30 cellular contexts compared by ENCODE assay signal in genomic region chr3:131988209-131988608, GRCh38.
"Had no signal": no experiment of that assay in that cellular context is flagged by ENCODE, and none has a peak within 500 bp of the region (broad histone marks: within the 10 kb centered on the region; RNA-seq: fewer than 3 reads in every experiment).

No MANE protein-coding gene starts in this region.

- H3K4me3 ChIP-seq: coronary artery, dorsolateral prefrontal cortex had no signal

- H3K9me3 Mint-ChIP-seq: activated CD4-positive, alpha-beta T cell treated with anti-CD3 and anti-CD28 coated beads, Interleukin-2, amount 10 ng/mL, durations not matched to agents 24 days and 14 days; activated T-cell treated with anti-CD3 and anti-CD28 coated beads, Interleukin-2, amount 50 U/mL, for 24 hours; central memory CD8-positive, alpha-beta T cell; dendritic cell treated with granulocyte-macrophage colony-stimulating factor and Interleukin-4, amounts not matched to agents 40 ng/mL and 50 ng/mL, for 4 days had no signal

- H3K4me1 Mint-ChIP-seq: activated CD4-positive, alpha-beta memory T cell treated with anti-CD3 and anti-CD28 coated beads, Interleukin-2, amount 10 ng/mL, durations not matched to agents 7 days and 5 days; activated CD4-positive, alpha-beta T cell treated with anti-CD3 and anti-CD28 coated beads for 36 hours; activated CD4-positive, alpha-beta T cell treated with anti-CD3 and anti-CD28 coated beads, Interleukin-2, amount 10 ng/mL, durations not matched to agents 24 days and 14 days; activated T-helper 17 cell treated with anti-CD3 and anti-CD28 coated beads, Interleukin-2, amount 50 U/mL, for 72 hours; central memory CD8-positive, alpha-beta T cell had no signal

- FAIRE-seq: astrocyte, bronchial epithelial cell, frontal cortex had no signal

- H3K36me3 Mint-ChIP-seq: activated naive CD8-positive, alpha-beta T cell had no signal

- H3K36me3 ChIP-seq: brain microvascular endothelial cell had no signal

- H3K27ac ChIP-seq: brain microvascular endothelial cell, coronary artery, dorsolateral prefrontal cortex had no signal

- DNase-seq: activated CD4-positive, alpha-beta memory T cell treated with anti-CD3 and anti-CD28 coated beads, Interleukin-2, amount 10 ng/mL, durations not matched to agents 7 days and 5 days; activated CD4-positive, alpha-beta T cell treated with anti-CD3 and anti-CD28 coated beads for 36 hours; activated CD4-positive, alpha-beta T cell treated with anti-CD3 and anti-CD28 coated beads, Interleukin-2, amount 10 ng/mL, durations not matched to agents 24 days and 14 days; activated CD4-positive, CD25-positive, alpha-beta regulatory T cell; activated CD4-positive, CD25-positive, alpha-beta regulatory T cell treated with anti-CD3 and anti-CD28 coated beads, Interleukin-2, amount 50 U/mL, for 72 hours; activated CD8-positive, alpha-beta memory T cell treated with anti-CD3 and anti-CD28 coated beads, Interleukin-2, amount 50 U/mL, for 48 hours; activated effector memory CD4-positive, alpha-beta T cell treated with Interleukin-2 at 50 U/mL for 16 hours; activated gamma-delta T cell treated with Interleukin-2 at 50 U/mL for 16 hours; activated naive CD4-positive, alpha-beta T cell treated with anti-CD3 and anti-CD28 coated beads, Interleukin-2, amount 50 U/mL, for 16 hours; activated naive CD4-positive, alpha-beta T cell treated with Interleukin-2 at 50 U/mL for 16 hours; activated T-cell treated with anti-CD3 and anti-CD28 coated beads for 4 hours; activated T-cell treated with anti-CD3 and anti-CD28 coated beads, Interleukin-2, amount 50 U/mL, for 24 hours; amniotic stem cell; anterior cingulate cortex; brain microvascular endothelial cell; dorsolateral prefrontal cortex; effector memory CD4-positive, alpha-beta T cell; endodermal cell; foreskin fibroblast; head of caudate nucleus; T1000 had no signal

- H3K27ac Mint-ChIP-seq: activated CD4-positive, alpha-beta memory T cell treated with anti-CD3 and anti-CD28 coated beads, Interleukin-2, amount 10 ng/mL, durations not matched to agents 7 days and 5 days; activated CD4-positive, alpha-beta T cell treated with anti-CD3 and anti-CD28 coated beads for 36 hours; activated CD4-positive, alpha-beta T cell treated with anti-CD3 and anti-CD28 coated beads, Interleukin-2, amount 10 ng/mL, durations not matched to agents 24 days and 14 days; activated naive CD8-positive, alpha-beta T cell; activated T-cell treated with anti-CD3 and anti-CD28 coated beads, Interleukin-2, amount 50 U/mL, for 24 hours; activated T-helper 17 cell treated with anti-CD3 and anti-CD28 coated beads, Interleukin-2, amount 50 U/mL, for 72 hours; dendritic cell treated with granulocyte-macrophage colony-stimulating factor and Interleukin-4, amounts not matched to agents 40 ng/mL and 50 ng/mL, for 4 days; endodermal cell; T-helper 1 cell treated with Interleukin-12 subunit alpha and Interleukin-12 subunit beta and Interleukin-4 antibody, amounts not matched to agents 30 μg/mL and 1 μg/mL, for 36 hours had no signal

- H3K4me3 Mint-ChIP-seq: activated CD4-positive, alpha-beta memory T cell treated with anti-CD3 and anti-CD28 coated beads, Interleukin-2, amount 10 ng/mL, durations not matched to agents 7 days and 5 days; activated CD4-positive, alpha-beta T cell treated with anti-CD3 and anti-CD28 coated beads for 36 hours; activated CD4-positive, alpha-beta T cell treated with anti-CD3 and anti-CD28 coated beads, Interleukin-2, amount 10 ng/mL, durations not matched to agents 24 days and 14 days; activated naive CD8-positive, alpha-beta T cell; activated T-cell treated with anti-CD3 and anti-CD28 coated beads, Interleukin-2, amount 50 U/mL, for 24 hours; activated T-helper 17 cell treated with anti-CD3 and anti-CD28 coated beads, Interleukin-2, amount 50 U/mL, for 72 hours; central memory CD8-positive, alpha-beta T cell; dendritic cell treated with granulocyte-macrophage colony-stimulating factor and Interleukin-4, amounts not matched to agents 40 ng/mL and 50 ng/mL, for 4 days; endodermal cell; T-helper 1 cell treated with Interleukin-12 subunit alpha and Interleukin-12 subunit beta and Interleukin-4 antibody, amounts not matched to agents 30 μg/mL and 1 μg/mL, for 36 hours had no signal

- H3K27me3 ChIP-seq: brain microvascular endothelial cell had no signal

- H3K27me3 Mint-ChIP-seq: activated CD4-positive, alpha-beta memory T cell treated with anti-CD3 and anti-CD28 coated beads, Interleukin-2, amount 10 ng/mL, durations not matched to agents 7 days and 5 days; activated CD4-positive, alpha-beta T cell treated with anti-CD3 and anti-CD28 coated beads, Interleukin-2, amount 10 ng/mL, durations not matched to agents 24 days and 14 days; activated naive CD8-positive, alpha-beta T cell; activated T-cell treated with anti-CD3 and anti-CD28 coated beads, Interleukin-2, amount 50 U/mL, for 24 hours; central memory CD8-positive, alpha-beta T cell had no signal
